Comparison of ENCODE assay signal across 14 cellular contexts in the genomic region with DNA sequence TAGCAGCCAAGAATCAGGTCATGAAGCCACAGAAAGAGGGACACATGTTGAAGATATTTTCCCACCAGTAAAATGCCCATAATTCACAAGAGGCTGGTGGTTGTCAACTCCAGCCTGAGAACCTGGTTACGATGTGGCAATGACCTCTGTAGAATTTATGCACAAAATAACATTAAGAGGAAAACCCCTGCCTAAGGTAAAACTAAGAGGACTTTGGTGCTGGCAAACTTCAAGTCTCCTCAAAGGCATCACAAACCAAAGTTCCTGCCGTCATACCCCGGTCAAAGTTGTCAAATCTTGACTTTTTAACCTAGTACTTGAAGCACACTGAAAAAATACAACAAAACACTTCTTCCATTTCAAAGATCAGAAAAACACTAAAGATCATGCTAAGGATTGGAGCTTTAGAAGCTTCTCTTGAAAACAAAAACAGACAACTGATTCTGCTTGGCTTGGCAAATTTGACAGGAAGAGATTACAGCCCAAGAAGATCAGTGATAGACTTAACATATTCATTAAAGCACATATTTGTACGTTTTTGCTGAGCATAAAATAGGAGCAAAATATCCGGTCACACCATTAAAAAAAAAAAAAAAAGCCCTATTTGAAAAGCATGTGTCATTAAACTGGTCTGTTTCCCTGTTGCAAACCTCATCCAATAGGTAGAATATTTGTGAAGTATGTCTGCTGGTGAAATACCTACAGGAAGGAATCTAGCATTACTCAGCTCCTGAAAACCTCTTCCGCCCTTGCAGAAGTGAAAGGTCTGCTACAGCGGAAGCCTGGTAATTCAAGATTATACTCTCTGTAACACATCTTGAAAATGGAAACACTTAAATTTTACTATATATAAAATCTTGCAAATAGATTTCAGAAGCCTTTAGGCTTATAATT. TPM values are rescaled to one million over a fixed set of nuclear protein-coding genes. Genes with fewer than 3 reads are reported as not detected.
DNase-seq lines count a peak whose midpoint lies in the region; ATAC-seq, FAIRE-seq and TF ChIP-seq lines count a peak whose summit lies in the region.
"Had no signal": no experiment of that assay in that cellular context is flagged by ENCODE, and none has a peak within 500 bp of the region (broad histone marks: within the 10 kb centered on the region; RNA-seq: fewer than 3 reads in every experiment).

No MANE protein-coding gene starts in this region.

- CTCF ChIA-PET in HepG2 (lab: Yijun Ruan, JAX; ENCODE audit: low intra/inter-chr PET ratio, low total read pairs) = no interaction called here

- H3K36me3 ChIP-seq in liver (ENCODE audit: control insufficient read depth in 4 of 4, insufficient read depth in 3 of 4, low read depth in 1 of 4, low read length in 3 of 4) (no peaks in the 10 kb centered on the region), HepG2 (replicated peaks in 1 of 2; ENCODE audit: control insufficient read depth in 1 of 2, insufficient read depth in 2 of 2, low read length in 2 of 2) (no peaks in the 10 kb centered on the region), upper lobe of right lung (no peaks in the 10 kb centered on the region)
- H3K36me3 ChIP-seq: BLaER1 had no signal

- WGBS in liver = 71% methylated on average over 7 of the region's 7 CpGs
- WGBS in HepG2 (ENCODE audit: low lambda C conversion rate) = 33% methylated on average over 7 of the region's 7 CpGs

- H3K9ac ChIP-seq in liver (ENCODE audit: low read depth in 1 of 2, low read length in 2 of 2) = no peak overlapping the region
- H3K9ac ChIP-seq in HepG2 (ENCODE audit: insufficient read depth, low read depth, low read length) = no peak overlapping the region
- H3K9ac ChIP-seq: BLaER1 had no signal

- ATAC-seq in HepG2 (no peak), upper lobe of right lung (peak; percentile 88), GM19324 (IDR thresholded peaks at IDR 0.05; ENCODE audit: low FRiP score, unreplicated experiment) (no peak), HG03460 (IDR thresholded peaks at IDR 0.05; ENCODE audit: unreplicated experiment) (no peak), HG03095 (IDR thresholded peaks at IDR 0.05; ENCODE audit: unreplicated experiment) (no peak)
- ATAC-seq: gastroesophageal sphincter had no signal

- no peaks in the 10 kb centered on the region for H4K20me1 ChIP-seq in HepG2 (ENCODE audit: insufficient read depth, low read length)
- H4K20me1 ChIP-seq: BLaER1 had no signal

- POLR2A ChIA-PET in HepG2 (lab: Yijun Ruan, JAX) = no interaction called here

- no peak overlapping the region for H3K4me2 ChIP-seq in HepG2 (ENCODE audit: low read depth, low read length)
- H3K4me2 ChIP-seq: BLaER1, smooth muscle cell had no signal

- no peak for TF ChIP-seq POLR2A in HepG2 (IDR thresholded peaks at IDR 0.05; ENCODE audit: insufficient read depth in 1 of 2, low read depth in 2 of 2, low read length in 2 of 2)

- no peak overlapping the region for H3K4me3 ChIP-seq in liver (ENCODE audit: low read depth in 1 of 3, low read length in 3 of 3)
- H3K4me3 ChIP-seq in HepG2 (replicated peaks in 1 of 3; ENCODE audit: insufficient read depth in 1 of 3, low read depth in 2 of 3, low read length in 3 of 3) = no peak overlapping the region
- H3K4me3 ChIP-seq in upper lobe of right lung = no peak overlapping the region
- H3K4me3 ChIP-seq: BLaER1, gastroesophageal sphincter, smooth muscle cell had no signal

- in situ Hi-C loops in HepG2 (cut with HindIII; ENCODE audit: extremely low pct_ligation_motif_present, low pct_unique_long_range_greater_than_20kb) = loop anchor here (25.0 kb wide), 2 partner anchors 1110 to 1385 kb away; no protein-coding TSS in a partner anchor

- no peaks in the 10 kb centered on the region for H3K4me1 ChIP-seq in liver (ENCODE audit: control insufficient read depth in 4 of 4, insufficient read depth in 4 of 4, low read length in 3 of 4)
- peaks cover 3% of the 10 kb centered on the region; the same call in 1 of the 2 replicates for H3K4me1 ChIP-seq in HepG2 (ENCODE audit: insufficient read depth, low read length)
- H3K4me1 ChIP-seq in upper lobe of right lung = peaks cover 29% of the 10 kb centered on the region
- H3K4me1 ChIP-seq: BLaER1 had no signal

- peaks cover 0 to 3% (median 0%) of the 10 kb centered on the region in 3 donors for H3K27me3 Mint-ChIP-seq in immature natural killer cell (ENCODE audit: low read depth in 3 of 3)
- H3K27me3 Mint-ChIP-seq: activated B cell treated with CpG ODN at 0.5 μM for 24 hours had no signal

- FAIRE-seq in HepG2 (lab: Jason Lieb, UNC) = no peak
- FAIRE-seq: H54 had no signal

- peaks cover 15 to 29% (median 15%) of the 10 kb centered on the region in 3 donors for H3K36me3 Mint-ChIP-seq in immature natural killer cell

- H3K27me3 ChIP-seq in liver (ENCODE audit: control insufficient read depth in 4 of 4, insufficient read depth in 4 of 4, low read length in 3 of 4) = no peaks in the 10 kb centered on the region
- no peaks in the 10 kb centered on the region; a peak in 2 of 5 replicates for H3K27me3 ChIP-seq in HepG2 (ENCODE audit: control insufficient read depth in 1 of 2, insufficient read depth in 2 of 2, low read length in 2 of 2)
- no peaks in the 10 kb centered on the region for H3K27me3 ChIP-seq in upper lobe of right lung
- H3K27me3 ChIP-seq: BLaER1, gastroesophageal sphincter had no signal

- no peak overlapping the region for H2AFZ ChIP-seq in HepG2 (ENCODE audit: low read length)

- no peak for TF ChIP-seq CTCF in liver (IDR thresholded peaks at IDR 0.05; ENCODE audit: low read depth, low read length, missing input control)
- TF ChIP-seq CTCF in HepG2 (CRISPR knock-in tag; IDR thresholded peaks at IDR 0.05) = no peak
- TF ChIP-seq CTCF in upper lobe of right lung (IDR thresholded peaks at IDR 0.05) = no peak

- intact Hi-C loops in HepG2 (cut with micrococcal nuclease; ENCODE audit: unreplicated experiment) (no loop called here), upper lobe of right lung (cut with DNase I) (no loop called here)

- no peak overlapping the region for H3K27ac ChIP-seq in liver (ENCODE audit: low read depth in 1 of 2, low read length in 2 of 2)
- no peak overlapping the region for H3K27ac ChIP-seq in HepG2 (ENCODE audit: extremely low read length, insufficient read depth, low read length)
- H3K27ac ChIP-seq in upper lobe of right lung = peak overlapping the region; percentile 47
- H3K27ac ChIP-seq: BLaER1, gastroesophageal sphincter had no signal

- H3K4me3 Mint-ChIP-seq in immature natural killer cell = peak overlapping the region; percentile 71 to 82 (median 77)
- H3K4me3 Mint-ChIP-seq: activated B cell treated with CpG ODN at 0.5 μM for 24 hours, mesothelial cell of epicardium had no signal

- no peak for DNase-seq in HepG2 (ENCODE audit: low spot score)
- DNase-seq in activated CD4-positive, alpha-beta T cell treated with anti-CD3 and anti-CD28 coated beads, Interleukin-2, amount 50 U/mL, for 4 hours = peak; percentile 20 to 21
- peak; percentile 33 to 43 (median 42) for DNase-seq in immature natural killer cell
- DNase-seq in upper lobe of right lung = no peak
- DNase-seq: activated B cell treated with CpG ODN at 0.5 μM for 24 hours had no signal

- H3K79me2 ChIP-seq in HepG2 (ENCODE audit: insufficient read depth, low read length) = no peaks in the 10 kb centered on the region

- no TSS peak for BruUV-seq in HepG2 (replicated peaks; lab: Mats Ljungman, UMichigan)

- H3K9me3 ChIP-seq in liver (ENCODE audit: control insufficient read depth in 4 of 4, low read length in 3 of 4) = no peaks in the 10 kb centered on the region
- no peaks in the 10 kb centered on the region for H3K9me3 ChIP-seq in HepG2 (ENCODE audit: low read length)
- H3K9me3 ChIP-seq in upper lobe of right lung = no peaks in the 10 kb centered on the region
- H3K9me3 ChIP-seq: BLaER1, gastroesophageal sphincter had no signal

- TF ChIP-seq RAD21 in liver (IDR thresholded peaks at IDR 0.05) = no peak
- TF ChIP-seq RAD21 in HepG2 (CRISPR knock-in tag; IDR thresholded peaks at IDR 0.05) = no peak

- H3K4me1 Mint-ChIP-seq in immature natural killer cell = peaks cover 65 to 70% of the 10 kb centered on the region in 2 donors

- no peaks in the 10 kb centered on the region for H3K9me3 Mint-ChIP-seq in immature natural killer cell
- H3K9me3 Mint-ChIP-seq: activated B cell treated with CpG ODN at 0.5 μM for 24 hours had no signal

- TF ChIP-seq EP300 in HepG2 (IDR thresholded peaks at IDR 0.05; ENCODE audit: low read depth in 2 of 2, low read length in 2 of 2) = no peak
- no peak for TF ChIP-seq EP300 in HepG2 (CRISPR knock-in tag; IDR thresholded peaks at IDR 0.05; ENCODE audit: borderline replicate concordance)

- peak overlapping the region; percentile 63 to 94 (median 90) for H3K27ac Mint-ChIP-seq in immature natural killer cell
- H3K27ac Mint-ChIP-seq: activated B cell treated with CpG ODN at 0.5 μM for 24 hours, mesothelial cell of epicardium had no signal

RNA-seq across cellular contexts. Expression of a gene that starts 22.8 kb away (rescaled TPM):
- 1 to 10 TPM; 1.5 to 3.7 TPM for total RNA-seq in liver
- 1 to 10 TPM; 1.1 to 4.0 TPM for polyA plus RNA-seq in liver
- total RNA-seq in HepG2 (2016; rRNA removed; fragmentation: Illumina TruSeq; extraction: Trizol) = 0.06 and 0.07 TPM in 2 replicates
- not detected in 2 replicates for total RNA-seq in HepG2 (2016; cell fraction: cytosol; rRNA removed; fragmentation: Illumina TruSeq; extraction: Trizol; ENCODE audit: low read depth)
- total RNA-seq in HepG2 (2016; cell fraction: insoluble cytoplasmic fraction; rRNA removed; fragmentation: Illumina TruSeq; extraction: Trizol) = 0.12 TPM in 1 of 2 replicates, not detected in the other
- total RNA-seq in HepG2 (2016; cell fraction: membrane; rRNA removed; fragmentation: Illumina TruSeq; extraction: Trizol) = 0.06 and 0.10 TPM in 2 replicates
- total RNA-seq in HepG2 (2016; cell fraction: nucleus; rRNA removed; fragmentation: Illumina TruSeq; extraction: Trizol) = not detected in 2 replicates
- 0.10 and 0.15 TPM in 2 replicates for polyA plus RNA-seq in HepG2 (2011; rRNA removed)
- polyA plus RNA-seq in HepG2 (2011; cell fraction: cytosol; rRNA removed) = 0.07 and 0.18 TPM in 2 replicates
- 0.10 TPM in 2 replicates for polyA plus RNA-seq in HepG2 (2011; cell fraction: nucleus; rRNA removed)
- polyA plus RNA-seq in HepG2 (2012) = 0.08 and 0.12 TPM in 2 replicates
- polyA plus RNA-seq in HepG2 (2016; cell fraction: cytosol; fragmentation: Illumina TruSeq; extraction: Trizol; ENCODE audit: low read depth) = 0.06 TPM in 1 of 2 replicates, not detected in the other
- 0.05 and 0.28 TPM in 2 replicates for polyA plus RNA-seq in HepG2 (2016; cell fraction: insoluble cytoplasmic fraction; fragmentation: Illumina TruSeq; extraction: Trizol; ENCODE audit: low read depth)
- 0.14 and 0.16 TPM in 2 replicates for polyA plus RNA-seq in HepG2 (2016; cell fraction: membrane; fragmentation: Illumina TruSeq; extraction: Trizol; ENCODE audit: low read depth)
- 0.11 and 0.36 TPM in 2 replicates for polyA plus RNA-seq in HepG2 (2016; cell fraction: nucleus; fragmentation: Illumina TruSeq; extraction: Trizol; ENCODE audit: insufficient read depth, low read depth)
- 0.10 and 0.30 TPM in 2 replicates for polyA minus RNA-seq in HepG2 (2011; rRNA and poly(A)+ RNA removed; ENCODE audit: low replicate concordance)
- 0.18 and 0.89 TPM in 2 replicates for polyA minus RNA-seq in HepG2 (2011; cell fraction: cytosol; rRNA and poly(A)+ RNA removed)
- polyA minus RNA-seq in HepG2 (2011; cell fraction: nucleus; rRNA and poly(A)+ RNA removed) = 0.13 and 0.25 TPM in 2 replicates
- polyA plus RNA-seq in immature natural killer cell = 10 to 100 TPM; 20.0 to 44.3 (median 36.1) TPM
- total RNA-seq in upper lobe of right lung = 38.4 TPM

RNA-seq across cellular contexts. Expression of a gene that starts 51.3 kb away (rescaled TPM):
- under 1 TPM; 0.17 to 0.65 TPM for total RNA-seq in liver
- polyA plus RNA-seq in liver = under 1 TPM in 1 of 2 donors, not detected in 1; 0.09 TPM
- total RNA-seq in HepG2 (2016; rRNA removed; fragmentation: Illumina TruSeq; extraction: Trizol) = not detected in 2 replicates
- not detected in 2 replicates for total RNA-seq in HepG2 (2016; cell fraction: cytosol; rRNA removed; fragmentation: Illumina TruSeq; extraction: Trizol; ENCODE audit: low read depth)
- not detected in 2 replicates for total RNA-seq in HepG2 (2016; cell fraction: insoluble cytoplasmic fraction; rRNA removed; fragmentation: Illumina TruSeq; extraction: Trizol)
- total RNA-seq in HepG2 (2016; cell fraction: membrane; rRNA removed; fragmentation: Illumina TruSeq; extraction: Trizol) = not detected in 2 replicates
- total RNA-seq in HepG2 (2016; cell fraction: nucleus; rRNA removed; fragmentation: Illumina TruSeq; extraction: Trizol) = not detected in 2 replicates
- polyA plus RNA-seq in HepG2 (2011; rRNA removed) = not detected in 2 replicates
- not detected in 2 replicates for polyA plus RNA-seq in HepG2 (2011; cell fraction: cytosol; rRNA removed)
- not detected in 2 replicates for polyA plus RNA-seq in HepG2 (2011; cell fraction: nucleus; rRNA removed)
- not detected in 2 replicates for polyA plus RNA-seq in HepG2 (2012)
- not detected in 2 replicates for polyA plus RNA-seq in HepG2 (2016; cell fraction: cytosol; fragmentation: Illumina TruSeq; extraction: Trizol; ENCODE audit: low read depth)
- not detected in 2 replicates for polyA plus RNA-seq in HepG2 (2016; cell fraction: insoluble cytoplasmic fraction; fragmentation: Illumina TruSeq; extraction: Trizol; ENCODE audit: low read depth)
- not detected in 2 replicates for polyA plus RNA-seq in HepG2 (2016; cell fraction: membrane; fragmentation: Illumina TruSeq; extraction: Trizol; ENCODE audit: low read depth)
- not detected in 2 replicates for polyA plus RNA-seq in HepG2 (2016; cell fraction: nucleus; fragmentation: Illumina TruSeq; extraction: Trizol; ENCODE audit: insufficient read depth, low read depth)
- not detected in 2 replicates for polyA minus RNA-seq in HepG2 (2011; rRNA and poly(A)+ RNA removed; ENCODE audit: low replicate concordance)
- polyA minus RNA-seq in HepG2 (2011; cell fraction: cytosol; rRNA and poly(A)+ RNA removed) = not detected in 2 replicates
- polyA minus RNA-seq in HepG2 (2011; cell fraction: nucleus; rRNA and poly(A)+ RNA removed) = not detected in 2 replicates
- 1 to 10 TPM in 1 of 3 donors, under 1 TPM in 1, not detected in 1; 0.22 to 1.3 TPM for polyA plus RNA-seq in immature natural killer cell
- total RNA-seq in upper lobe of right lung = 3.7 TPM
- total RNA-seq: activated B cell treated with CpG ODN at 0.5 μM for 24 hours had no signal

Comparison
In these comparisons a context has a peak if more than half of its experiments do, and no peak if none do; other contexts are left out.
1. DNase-seq: peak in activated CD4-positive, alpha-beta T cell treated with anti-CD3 and anti-CD28 coated beads, Interleukin-2, amount 50 U/mL, for 4 hours (2 of 2) and immature natural killer cell (3 of 3); none in HepG2 (single experiment) and upper lobe of right lung (single experiment).